In genomic region chr12:132538336-132539015, GRCh38 we compare ENCODE assay signal across 2 cellular contexts.
TF ChIP-seq lines count a peak whose summit lies in the region.

No MANE protein-coding gene starts in this region.

TF ChIP-seq in HEK293, 187 proteins besides CTCF, POLR2A, EP300 and RAD21:
- TF ChIP-seq, protein P1, sequence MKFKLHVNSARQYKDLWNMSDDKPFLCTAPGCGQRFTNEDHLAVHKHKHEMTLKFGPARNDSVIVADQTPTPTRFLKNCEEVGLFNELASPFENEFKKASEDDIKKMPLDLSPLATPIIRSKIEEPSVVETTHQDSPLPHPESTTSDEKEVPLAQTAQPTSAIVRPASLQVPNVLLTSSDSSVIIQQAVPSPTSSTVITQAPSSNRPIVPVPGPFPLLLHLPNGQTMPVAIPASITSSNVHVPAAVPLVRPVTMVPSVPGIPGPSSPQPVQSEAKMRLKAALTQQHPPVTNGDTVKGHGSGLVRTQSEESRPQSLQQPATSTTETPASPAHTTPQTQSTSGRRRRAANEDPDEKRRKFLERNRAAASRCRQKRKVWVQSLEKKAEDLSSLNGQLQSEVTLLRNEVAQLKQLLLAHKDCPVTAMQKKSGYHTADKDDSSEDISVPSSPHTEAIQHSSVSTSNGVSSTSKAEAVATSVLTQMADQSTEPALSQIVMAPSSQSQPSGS (tag by site-specific recombination; IDR thresholded peaks at IDR 0.05; ENCODE audit: low read depth), result no peak
- TF ChIP-seq ZNF513 (tag by site-specific recombination; IDR thresholded peaks at IDR 0.05) (no peak), OSR2 (tag by site-specific recombination; IDR thresholded peaks at IDR 0.05) (no peak), ZNF610 (tag by site-specific recombination; IDR thresholded peaks at IDR 0.05; ENCODE audit: borderline replicate concordance) (no peak), ZNF548 (tag by site-specific recombination; IDR thresholded peaks at IDR 0.05) (no peak), ZNF704 (tag by site-specific recombination; IDR thresholded peaks at IDR 0.05) (no peak), ZNF184 (tag by site-specific recombination; IDR thresholded peaks at IDR 0.05) (no peak), ZSCAN18 (tag by site-specific recombination; IDR thresholded peaks at IDR 0.05) (no peak), HIC1 (tag by site-specific recombination; IDR thresholded peaks at IDR 0.05) (0 out of 2 replicates have a peak, but pooled peaks have one; percentile 27)

TF ChIP-seq in K562, 482 proteins besides CTCF, POLR2A, EP300 and RAD21:
- no peak for TF ChIP-seq FIP1L1 (IDR thresholded peaks at IDR 0.05; ENCODE audit: low read depth, low read length, poor library complexity, severe bottlenecking)
- TF ChIP-seq CHD4 (IDR thresholded peaks at IDR 0.05; ENCODE audit: insufficient read depth, insufficient replicate concordance, low read depth, low read length, poor library complexity, severe bottlenecking), result no peak
- TF ChIP-seq MAFF (IDR thresholded peaks at IDR 0.05; ENCODE audit: low read length), result peak; percentile 99
- TF ChIP-seq ZNF316 (IDR thresholded peaks at IDR 0.05), result peak; percentile 99
- peak; percentile 96 for TF ChIP-seq C11orf30 (IDR thresholded peaks at IDR 0.05; ENCODE audit: low read depth)
- TF ChIP-seq BRCA1 (IDR thresholded peaks at IDR 0.05), result no peak
- TF ChIP-seq BRCA1 (CRISPR knock-in tag; IDR thresholded peaks at IDR 0.05), result no peak
- peak; percentile 99 for TF ChIP-seq MAFK (IDR thresholded peaks at IDR 0.05; ENCODE audit: low read length)
- no peak for TF ChIP-seq HNRNPUL1 (IDR thresholded peaks at IDR 0.05; ENCODE audit: low read length)
- no peak for TF ChIP-seq RUNX1 (IDR thresholded peaks at IDR 0.05; ENCODE audit: low read depth)
- peak; percentile 12; the same call in 1 of the 2 replicates for TF ChIP-seq CBFA2T3 (IDR thresholded peaks at IDR 0.05)
- TF ChIP-seq COPS2 (conservative IDR thresholded peaks at IDR 0.05), result no peak
- no peak for TF ChIP-seq ERF (CRISPR knock-in tag; IDR thresholded peaks at IDR 0.05)
- no peak for TF ChIP-seq MEF2A (IDR thresholded peaks at IDR 0.05; ENCODE audit: control insufficient read depth, low read depth, low read length)
- peak; percentile 98 for TF ChIP-seq MAFG (tag; conservative IDR thresholded peaks at IDR 0.05)
